ENCODE assay signal across 22 cellular contexts in the genomic region with DNA sequence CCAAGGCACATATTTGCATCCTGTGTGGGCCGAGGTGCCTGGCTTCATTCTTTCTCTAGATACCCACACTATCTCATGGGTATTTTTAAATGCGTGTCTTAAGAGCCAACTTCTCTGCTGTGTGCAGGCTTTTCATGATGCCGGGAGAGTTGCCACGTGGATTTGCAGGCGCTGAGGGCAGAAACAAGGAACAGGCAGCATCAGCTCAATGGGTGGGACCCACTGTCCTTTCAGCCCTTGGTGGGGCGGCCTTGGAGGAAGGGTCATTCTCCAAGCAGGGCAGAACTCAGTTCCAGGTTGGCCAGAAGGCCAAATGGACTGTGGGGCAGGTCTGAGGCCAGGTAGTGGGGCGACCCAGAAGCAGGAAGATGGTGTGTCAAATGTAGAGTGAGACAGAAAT.
"Had no signal": no experiment of that assay in that cellular context is flagged by ENCODE, and none has a peak within 500 bp of the region (broad histone marks: within the 10 kb centered on the region; RNA-seq: fewer than 3 reads in every experiment).

No MANE protein-coding gene starts in this region.

- DNase-seq: activated CD4-positive, alpha-beta T cell treated with anti-CD3 and anti-CD28 coated beads for 1 hour; activated effector memory CD4-positive, alpha-beta T cell treated with anti-CD3 and anti-CD28 coated beads, Interleukin-2, amount 50 U/mL, for 16 hours; activated naive CD4-positive, alpha-beta T cell treated with anti-CD3 and anti-CD28 coated beads, Interleukin-2, amount 50 U/mL, for 16 hours; activated T-cell treated with anti-CD3 and anti-CD28 coated beads, Interleukin-2, amount 50 U/mL, for 72 hours; endodermal cell; foreskin fibroblast; mesenchymal stem cell; mucosa of descending colon; naive B cell; psoas muscle; right lobe of liver; small intestine; stimulated activated CD4-positive, alpha-beta T cell treated with anti-CD3 and anti-CD28 coated beads, Interleukin-15, amount 100 ng/mL, for 24 hours; stimulated activated CD4-positive, alpha-beta T cell treated with anti-CD3 and anti-CD28 coated beads, Interleukin-2, amount 100 ng/mL, for 48 hours; SW 1271; T-helper 2 cell; WERI-Rb-1 had no signal

- ATAC-seq: activated T-cell treated with anti-CD3 and anti-CD28 coated beads, Interleukin-2, amount 50 U/mL, for 72 hours; mucosa of descending colon; psoas muscle; right lobe of liver had no signal

- H3K4me1 Mint-ChIP-seq: endodermal cell, naive B cell had no signal

- H3K27ac Mint-ChIP-seq: activated T-cell treated with anti-CD3 and anti-CD28 coated beads, Interleukin-2, amount 50 U/mL, for 72 hours; endodermal cell; naive B cell; stimulated activated naive CD8-positive, alpha-beta T cell treated with anti-CD3 and anti-CD28 coated beads, Interleukin-15, Interleukin-2, amounts not matched to agents 100 ng/mL and 50 ng/mL, for 24 hours; type B pancreatic cell had no signal

- H3K27ac ChIP-seq: epithelial cell of prostate, psoas muscle, right lobe of liver, suprapubic skin, WERI-Rb-1 had no signal

- H3K36me3 Mint-ChIP-seq: naive B cell, type B pancreatic cell had no signal

- H3K4me3 Mint-ChIP-seq: activated T-cell treated with anti-CD3 and anti-CD28 coated beads, Interleukin-2, amount 50 U/mL, for 72 hours; endodermal cell; neural crest cell; stimulated activated naive CD8-positive, alpha-beta T cell treated with anti-CD3 and anti-CD28 coated beads, Interleukin-15, Interleukin-2, amounts not matched to agents 100 ng/mL and 50 ng/mL, for 24 hours; type B pancreatic cell had no signal

- H3K9me3 Mint-ChIP-seq: activated T-cell treated with anti-CD3 and anti-CD28 coated beads, Interleukin-2, amount 50 U/mL, for 72 hours; endodermal cell; neural crest cell; stimulated activated naive CD8-positive, alpha-beta T cell treated with anti-CD3 and anti-CD28 coated beads, Interleukin-15, Interleukin-2, amounts not matched to agents 100 ng/mL and 50 ng/mL, for 24 hours; type B pancreatic cell had no signal
